Comparison of ENCODE assay signal across 9 cellular contexts in the genomic region with DNA sequence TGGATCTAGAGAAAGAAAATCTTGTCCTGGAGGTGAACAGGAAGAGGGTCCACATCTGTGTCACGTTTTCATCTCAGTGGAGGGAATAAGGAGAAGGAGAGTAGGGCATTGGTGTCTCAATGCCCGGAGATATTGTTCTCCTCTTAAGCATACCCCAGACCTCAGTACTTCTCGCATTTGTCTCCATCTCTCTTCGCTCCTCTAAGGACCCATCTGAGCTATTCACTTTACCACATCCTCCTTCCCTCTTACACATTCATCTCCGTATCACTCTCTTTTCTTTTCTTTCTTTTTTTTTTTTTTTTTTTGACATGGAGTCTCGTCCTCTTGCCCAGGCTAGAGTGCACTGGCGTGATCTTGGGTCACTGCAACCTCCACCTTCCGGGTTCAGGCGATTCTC. TPM values are rescaled to one million over a fixed set of nuclear protein-coding genes. Genes with fewer than 3 reads are reported as not detected.
"Had no signal": no experiment of that assay in that cellular context is flagged by ENCODE, and none has a peak within 500 bp of the region (broad histone marks: within the 10 kb centered on the region; RNA-seq: fewer than 3 reads in every experiment).

No MANE protein-coding gene starts in this region.

RNA-seq across cellular contexts. Expression of gene RNASE2, which starts 8.6 kb away (rescaled TPM):
- total RNA-seq: LHCN-M2, MCF 10A, NCI-H460, OCI-LY7, PC-9, RPMI7951, SJCRH30, SK-MEL-5 had no signal

RNA-seq across cellular contexts. Expression of gene SLC39A2, which starts 52.4 kb away (rescaled TPM):
- total RNA-seq: LHCN-M2, MCF 10A, NCI-H460, Right ventricle myocardium inferior, SK-MEL-5 had no signal

RNA-seq across cellular contexts. Expression of gene RNASE3, which starts 55.5 kb away (rescaled TPM):
- total RNA-seq: LHCN-M2, MCF 10A, NCI-H460, OCI-LY7, PC-9, Right ventricle myocardium inferior, RPMI7951, SJCRH30, SK-MEL-5 had no signal
